Comparison of ENCODE assay signal across 8 cellular contexts in the genomic region with DNA sequence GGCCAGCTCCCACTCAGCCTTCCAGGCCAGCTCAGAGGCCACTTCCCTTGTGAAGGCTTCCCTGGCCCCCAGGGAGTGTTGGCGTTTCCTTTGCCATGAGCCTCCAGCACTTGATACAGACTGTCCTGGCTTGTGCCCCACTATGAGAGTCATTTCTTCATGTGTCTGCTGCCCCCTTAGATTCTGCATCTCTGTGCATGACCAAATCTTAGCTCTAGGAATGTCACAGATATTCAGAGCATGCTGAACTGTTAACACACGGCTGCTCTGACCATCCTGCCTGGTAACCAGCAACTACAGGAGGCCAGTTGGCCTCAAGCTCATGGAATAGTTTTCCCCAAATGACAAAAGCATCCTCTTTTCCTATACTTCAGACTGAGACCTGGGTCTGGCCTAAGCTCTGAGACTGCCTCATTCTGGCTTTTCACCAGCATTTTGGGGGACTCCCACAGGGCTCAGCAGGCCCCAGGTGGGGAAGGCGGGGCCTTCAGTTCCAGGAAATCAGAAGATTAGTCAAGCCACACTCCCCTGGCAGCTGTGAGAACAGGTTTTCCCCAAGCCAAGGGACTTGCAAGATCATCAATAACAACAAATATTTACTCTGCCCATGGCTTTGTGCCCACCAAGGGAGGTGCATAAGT.
A peak's percentile ranks its signal among the peaks of the same experiment; 100 is the strongest.
DNase-seq lines count a peak whose midpoint lies in the region; ATAC-seq and TF ChIP-seq lines count a peak whose summit lies in the region.

No MANE protein-coding gene starts in this region.

- CTCF ChIA-PET in AG04449 (lab: Yijun Ruan, JAX): interaction anchor here (1.1 to 1.6 kb wide), 4 partner anchors 9 to 87 kb away, joined by 3 to 6 read pairs (median 3); no protein-coding TSS in a partner anchor

- TF ChIP-seq CTCF in AG04449 (IDR thresholded peaks at IDR 0.05; ENCODE audit: insufficient read depth, low read length, missing control alignments) (no peak), progenitor cell of endocrine pancreas (IDR thresholded peaks at IDR 0.05; ENCODE audit: unreplicated experiment) (no peak)

- ATAC-seq in GM19452 (IDR thresholded peaks at IDR 0.05; ENCODE audit: unreplicated experiment): peak; percentile 53

- DNase-seq in AG04449 (ENCODE audit: low read depth, low spot score): peak; percentile 70
- peak; percentile 73 for DNase-seq in NCI-H2171 (lab: John Stamatoyannopoulos, UW)
- peak; percentile 58 for DNase-seq in activated T-helper 2 cell treated with anti-CD3 and anti-CD28 coated beads, Interferon-gamma antibody, Interleukin-2, Interleukin-4, amounts not matched to agents 10 μg/mL and 5 μg/mL and 100 μg/mL, durations not matched to agents 14 hours and 24 hours and 36 hours (ENCODE audit: low spot score)
- no peak for DNase-seq in progenitor cell of endocrine pancreas (ENCODE audit: low spot score, unreplicated experiment)
- no peak for DNase-seq in OCI-M2 (lab: John Stamatoyannopoulos, UW; ENCODE audit: unreplicated experiment)
- DNase-seq in NCI-H774 (lab: John Stamatoyannopoulos, UW): no peak
- no peak for DNase-seq in nucleus accumbens (lab: John Stamatoyannopoulos, UW)

- H3K4me1 Mint-ChIP-seq in activated T-helper 2 cell treated with anti-CD3 and anti-CD28 coated beads, Interferon-gamma antibody, Interleukin-2, Interleukin-4, amounts not matched to agents 10 μg/mL and 5 μg/mL and 100 μg/mL, durations not matched to agents 14 hours and 24 hours and 36 hours (ENCODE audit: low read depth): peaks cover 88% of the 10 kb centered on the region
- H3K4me1 Mint-ChIP-seq in progenitor cell of endocrine pancreas (ENCODE audit: low read depth): no peaks in the 10 kb centered on the region

- peak overlapping the region; percentile 85 for H3K27ac Mint-ChIP-seq in activated T-helper 2 cell treated with anti-CD3 and anti-CD28 coated beads, Interferon-gamma antibody, Interleukin-2, Interleukin-4, amounts not matched to agents 10 μg/mL and 5 μg/mL and 100 μg/mL, durations not matched to agents 14 hours and 24 hours and 36 hours
- H3K27ac Mint-ChIP-seq in progenitor cell of endocrine pancreas: peak overlapping the region; percentile 70

- no peaks in the 10 kb centered on the region for H3K9me3 Mint-ChIP-seq in activated T-helper 2 cell treated with anti-CD3 and anti-CD28 coated beads, Interferon-gamma antibody, Interleukin-2, Interleukin-4, amounts not matched to agents 10 μg/mL and 5 μg/mL and 100 μg/mL, durations not matched to agents 14 hours and 24 hours and 36 hours
- no peaks in the 10 kb centered on the region for H3K9me3 Mint-ChIP-seq in progenitor cell of endocrine pancreas (ENCODE audit: low read depth)

- H3K4me3 Mint-ChIP-seq in activated T-helper 2 cell treated with anti-CD3 and anti-CD28 coated beads, Interferon-gamma antibody, Interleukin-2, Interleukin-4, amounts not matched to agents 10 μg/mL and 5 μg/mL and 100 μg/mL, durations not matched to agents 14 hours and 24 hours and 36 hours (ENCODE audit: low read depth): peak overlapping the region; percentile 13
- H3K4me3 Mint-ChIP-seq in progenitor cell of endocrine pancreas (ENCODE audit: low read depth): no peak overlapping the region

- H3K36me3 Mint-ChIP-seq in activated T-helper 2 cell treated with anti-CD3 and anti-CD28 coated beads, Interferon-gamma antibody, Interleukin-2, Interleukin-4, amounts not matched to agents 10 μg/mL and 5 μg/mL and 100 μg/mL, durations not matched to agents 14 hours and 24 hours and 36 hours (ENCODE audit: low read depth): no peaks in the 10 kb centered on the region
- H3K36me3 Mint-ChIP-seq in progenitor cell of endocrine pancreas (ENCODE audit: insufficient read depth): no peaks in the 10 kb centered on the region

- H3K4me3 ChIP-seq in AG04449 (ENCODE audit: low read depth, low read length): no peak overlapping the region

- POLR2A ChIA-PET in AG04449 (lab: Yijun Ruan, JAX): no interaction called here

- intact Hi-C loops in activated T-helper 2 cell treated with anti-CD3 and anti-CD28 coated beads, Interferon-gamma antibody, Interleukin-2, Interleukin-4, amounts not matched to agents 10 μg/mL and 5 μg/mL and 100 μg/mL, durations not matched to agents 14 hours and 24 hours and 36 hours (cut with micrococcal nuclease): loop anchor here (5.0 kb wide), 1 partner anchor 125 kb away; no protein-coding TSS in a partner anchor

- no peaks in the 10 kb centered on the region for H3K27me3 Mint-ChIP-seq in activated T-helper 2 cell treated with anti-CD3 and anti-CD28 coated beads, Interferon-gamma antibody, Interleukin-2, Interleukin-4, amounts not matched to agents 10 μg/mL and 5 μg/mL and 100 μg/mL, durations not matched to agents 14 hours and 24 hours and 36 hours (ENCODE audit: low read depth)
- peaks cover 46% of the 10 kb centered on the region for H3K27me3 Mint-ChIP-seq in progenitor cell of endocrine pancreas

Comparison
In these comparisons a context has a peak if more than half of its experiments do, and no peak if none do; other contexts are left out.
1. DNase-seq: peak in AG04449 (single experiment), NCI-H2171 (single experiment) and activated T-helper 2 cell treated with anti-CD3 and anti-CD28 coated beads, Interferon-gamma antibody, Interleukin-2, Interleukin-4, amounts not matched to agents 10 μg/mL and 5 μg/mL and 100 μg/mL, durations not matched to agents 14 hours and 24 hours and 36 hours (single experiment); none in progenitor cell of endocrine pancreas (single experiment), OCI-M2 (single experiment), NCI-H774 (single experiment) and nucleus accumbens (0 of 56).